ENCODE assay signal across 1 cellular context in genomic region chr14:20682435-20683124, GRCh38.
TF ChIP-seq lines count a peak whose summit lies in the region.

No MANE protein-coding gene starts in this region.

TF ChIP-seq in GM23338, 12 proteins besides CTCF, POLR2A, EP300 and RAD21 (continued from another document):
- TF ChIP-seq ZNF462 (CRISPR knock-in tag; IDR thresholded peaks at IDR 0.05) (no peak), EZH2phosphoT487 (IDR thresholded peaks at IDR 0.05; ENCODE audit: unreplicated experiment) (no peak), ZNF114 (CRISPR knock-in tag; IDR thresholded peaks at IDR 0.05) (no peak)
- TF ChIP-seq, protein P1, sequence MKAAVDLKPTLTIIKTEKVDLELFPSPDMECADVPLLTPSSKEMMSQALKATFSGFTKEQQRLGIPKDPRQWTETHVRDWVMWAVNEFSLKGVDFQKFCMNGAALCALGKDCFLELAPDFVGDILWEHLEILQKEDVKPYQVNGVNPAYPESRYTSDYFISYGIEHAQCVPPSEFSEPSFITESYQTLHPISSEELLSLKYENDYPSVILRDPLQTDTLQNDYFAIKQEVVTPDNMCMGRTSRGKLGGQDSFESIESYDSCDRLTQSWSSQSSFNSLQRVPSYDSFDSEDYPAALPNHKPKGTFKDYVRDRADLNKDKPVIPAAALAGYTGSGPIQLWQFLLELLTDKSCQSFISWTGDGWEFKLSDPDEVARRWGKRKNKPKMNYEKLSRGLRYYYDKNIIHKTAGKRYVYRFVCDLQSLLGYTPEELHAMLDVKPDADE (IDR thresholded peaks at IDR 0.05) = peak; percentile 15; the same call in 1 of the 2 replicates
